In genomic region chr10:102661614-102662133, GRCh38 we compare ENCODE assay signal across 1 cellular context.
A peak's percentile ranks its signal among the peaks of the same experiment; 100 is the strongest.
TF ChIP-seq lines count a peak whose summit lies in the region.

No MANE protein-coding gene starts in this region.

TF ChIP-seq in HEK293, 187 proteins besides CTCF, POLR2A, EP300 and RAD21 (continued from another document):
- TF ChIP-seq PRDM4 (tag by site-specific recombination; IDR thresholded peaks at IDR 0.05) (no peak), ZNF423 (tag by site-specific recombination; IDR thresholded peaks at IDR 0.05) (peak; percentile 63; the same call in 1 of the 2 replicates), KLF7 (tag by site-specific recombination; IDR thresholded peaks at IDR 0.05; ENCODE audit: borderline replicate concordance) (no peak), INSM2 (tag by site-specific recombination; IDR thresholded peaks at IDR 0.05) (no peak), TCF7L2 (IDR thresholded peaks at IDR 0.05; ENCODE audit: borderline replicate concordance, low read depth, low read length) (no peak), ZFHX2 (tag by site-specific recombination; conservative IDR thresholded peaks at IDR 0.05) (peak; percentile 81)
